ENCODE assay signal across 8 cellular contexts in the genomic region with DNA sequence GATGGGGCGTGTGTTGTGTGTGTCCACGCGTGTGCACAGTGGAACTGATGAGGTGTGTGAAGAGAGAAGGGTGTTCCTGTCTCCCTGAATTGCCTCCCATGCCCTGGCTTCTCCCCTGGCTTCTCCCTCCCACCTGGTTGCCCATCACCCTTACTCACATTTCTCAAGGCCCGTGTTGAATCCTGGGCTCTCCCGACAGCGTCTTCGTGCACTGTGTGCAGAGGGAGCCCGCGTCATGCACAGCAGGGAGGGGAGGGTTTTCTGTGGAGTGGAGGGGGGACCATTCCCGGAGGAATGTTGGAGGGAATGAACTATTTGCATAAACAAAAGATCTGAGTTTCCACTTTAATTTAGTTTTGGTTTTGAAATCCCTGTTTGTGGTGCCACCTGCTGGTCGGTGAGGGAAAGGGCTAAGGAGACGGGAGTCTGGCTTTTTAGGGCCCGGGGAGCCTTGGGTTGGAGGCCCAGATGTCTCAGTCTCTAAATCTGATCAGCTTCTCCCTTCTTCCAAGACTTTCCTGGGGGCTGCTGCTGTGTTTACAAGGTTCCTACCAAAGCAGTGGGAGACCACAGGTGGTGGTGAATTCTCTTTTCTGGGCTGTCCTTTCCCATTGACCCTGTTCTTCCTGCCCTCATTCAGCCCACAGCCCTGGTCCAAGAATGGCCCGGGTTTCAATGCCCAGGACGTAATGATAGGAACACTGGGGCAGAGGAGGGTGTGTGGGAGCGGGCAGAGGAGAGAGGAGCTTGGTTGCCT.
DNase-seq lines count a peak whose midpoint lies in the region; ATAC-seq and TF ChIP-seq lines count a peak whose summit lies in the region.

A gene (minus strand): TSS at position 217 of the 757 bp plus-strand sequence. CDS start 57 bp downstream, at position 160.

- TF ChIP-seq CTCF in choroid plexus epithelial cell (conservative IDR thresholded peaks at IDR 0.05; ENCODE audit: low read depth, low read length): peak; percentile 89

- H3K4me3 ChIP-seq in choroid plexus epithelial cell (ENCODE audit: low read depth, low read length): peak within 1 kb of the TSS; percentile 56

- no peak for ATAC-seq in GM21367 (IDR thresholded peaks at IDR 0.05; ENCODE audit: unreplicated experiment)

- peak; percentile 21 for DNase-seq in NCI-H2029 treated with DMSO at 0.1 percent for 48 hours (lab: John Stamatoyannopoulos, UW)
- DNase-seq in NCI-H2029 (lab: John Stamatoyannopoulos, UW): no peak
- peak; percentile 29 for DNase-seq in NCI-H128 (lab: John Stamatoyannopoulos, UW; ENCODE audit: unreplicated experiment)
- peak; percentile 53 to 60 for DNase-seq in activated CD4-positive, alpha-beta T cell treated with anti-CD3 and anti-CD28 coated beads for 24 hours (ENCODE audit: low read depth in 2 of 2)
- peak; percentile 88 for DNase-seq in choroid plexus epithelial cell (ENCODE audit: low read depth)
- peak; percentile 67 for DNase-seq in kidney tubule cell (ENCODE audit: low spot score)
- DNase-seq in stimulated activated CD4-positive, alpha-beta T cell treated with anti-CD3 and anti-CD28 coated beads, Interleukin-1b, Interleukin-23, amount 100 ng/mL, for 1 hour (ENCODE audit: low read depth in 2 of 2): peak; percentile 23 to 46
